In genomic region chr22:19730662-19731360, GRCh38 we compare ENCODE assay signal across 8 cellular contexts. TPM values are rescaled to one million over a fixed set of nuclear protein-coding genes. Genes with fewer than 3 reads are reported as not detected.
DNase-seq lines count a peak whose midpoint lies in the region; ATAC-seq lines count a peak whose summit lies in the region.

No MANE protein-coding gene starts in this region.

- ATAC-seq in esophagus mucosa (peak; percentile 79), HG03457 (IDR thresholded peaks at IDR 0.05; ENCODE audit: unreplicated experiment) (no peak)

- DNase-seq in D341Med (ENCODE audit: low spot score), result peak; percentile 92
- DNase-seq in HT1080 (ENCODE audit: low read depth), result peak; percentile 63
- DNase-seq in OCI-M1 (lab: John Stamatoyannopoulos, UW), result peak; percentile 95
- peak; percentile 79 for DNase-seq in activated T-cell treated with anti-CD3 and anti-CD28 coated beads for 48 hours (ENCODE audit: low read depth)
- DNase-seq in myocyte (ENCODE audit: low read depth), result peak; percentile 92
- DNase-seq in stimulated activated CD8-positive, alpha-beta memory T cell treated with anti-CD3 and anti-CD28 coated beads, Interleukin-4, amount 100 ng/mL, for 4 hours (ENCODE audit: low read depth in 2 of 2, low spot score in 1 of 2), result peak; percentile 63 to 87

RNA-seq across cellular contexts. Expression of gene GP1BB, which starts 7.5 kb away (rescaled TPM):
- not detected in 2 replicates for total RNA-seq in HT1080 (2014; rRNA removed; shearing (Covaris generic))
- 1.8 TPM in 1 of 2 replicates, not detected in the other for polyA plus RNA-seq in HT1080 (2015; cell fraction: cytosol; rRNA removed)
- polyA plus RNA-seq in HT1080 (2015; cell fraction: nucleus; rRNA removed), result 1.2 and 3.5 TPM in 2 replicates
- total RNA-seq in esophagus mucosa (2.0 TPM), myocyte (51.2 and 67.7 TPM in 2 replicates)
- polyA plus RNA-seq in myocyte (2012), result 32.1 TPM

RNA-seq across cellular contexts. Expression of gene SEPTIN5, which starts 16.5 kb away (rescaled TPM):
- 2.3 and 2.8 TPM in 2 replicates for total RNA-seq in HT1080 (2014; rRNA removed; shearing (Covaris generic))
- polyA plus RNA-seq in HT1080 (2015; cell fraction: cytosol; rRNA removed), result 3.9 and 12.2 TPM in 2 replicates
- 14.3 and 15.1 TPM in 2 replicates for polyA plus RNA-seq in HT1080 (2015; cell fraction: nucleus; rRNA removed)
- 31.3 TPM for total RNA-seq in esophagus mucosa
- 123 and 130 TPM in 2 replicates for total RNA-seq in myocyte
- 144 TPM for polyA plus RNA-seq in myocyte (2012)

RNA-seq across cellular contexts. Expression of gene TBX1, which starts 29.8 kb away (rescaled TPM):
- 0.14 and 0.17 TPM in 2 replicates for total RNA-seq in HT1080 (2014; rRNA removed; shearing (Covaris generic))
- 0.71 and 0.72 TPM in 2 replicates for polyA plus RNA-seq in HT1080 (2015; cell fraction: cytosol; rRNA removed)
- polyA plus RNA-seq in HT1080 (2015; cell fraction: nucleus; rRNA removed), result 0.42 and 0.82 TPM in 2 replicates
- 1.1 TPM for total RNA-seq in esophagus mucosa
- total RNA-seq in myocyte, result 42.6 and 43.5 TPM in 2 replicates
- polyA plus RNA-seq in myocyte (2012), result 49.6 TPM

Comparison
In these comparisons a context has a peak if more than half of its experiments do, and no peak if none do; other contexts are left out.
1. RNA of gene GP1BB, which starts 7.5 kb away (total RNA-seq): 51.2 to 67.7 TPM in myocyte; 2.0 TPM in esophagus mucosa (single experiment) and not detected in HT1080; every median in the first group is over 10 times any median in the second.
2. RNA of gene TBX1, which starts 29.8 kb away (total RNA-seq): 42.6 to 43.5 TPM in myocyte; 1.1 TPM in esophagus mucosa (single experiment) and 0.14 to 0.17 TPM in HT1080; every median in the first group is over 10 times any median in the second.
3. Peak in every context shown above with its lines, with median percentiles within 50 percentile points of each other: DNase-seq.